Comparison of ENCODE assay signal across 1 cellular context in the genomic region with DNA sequence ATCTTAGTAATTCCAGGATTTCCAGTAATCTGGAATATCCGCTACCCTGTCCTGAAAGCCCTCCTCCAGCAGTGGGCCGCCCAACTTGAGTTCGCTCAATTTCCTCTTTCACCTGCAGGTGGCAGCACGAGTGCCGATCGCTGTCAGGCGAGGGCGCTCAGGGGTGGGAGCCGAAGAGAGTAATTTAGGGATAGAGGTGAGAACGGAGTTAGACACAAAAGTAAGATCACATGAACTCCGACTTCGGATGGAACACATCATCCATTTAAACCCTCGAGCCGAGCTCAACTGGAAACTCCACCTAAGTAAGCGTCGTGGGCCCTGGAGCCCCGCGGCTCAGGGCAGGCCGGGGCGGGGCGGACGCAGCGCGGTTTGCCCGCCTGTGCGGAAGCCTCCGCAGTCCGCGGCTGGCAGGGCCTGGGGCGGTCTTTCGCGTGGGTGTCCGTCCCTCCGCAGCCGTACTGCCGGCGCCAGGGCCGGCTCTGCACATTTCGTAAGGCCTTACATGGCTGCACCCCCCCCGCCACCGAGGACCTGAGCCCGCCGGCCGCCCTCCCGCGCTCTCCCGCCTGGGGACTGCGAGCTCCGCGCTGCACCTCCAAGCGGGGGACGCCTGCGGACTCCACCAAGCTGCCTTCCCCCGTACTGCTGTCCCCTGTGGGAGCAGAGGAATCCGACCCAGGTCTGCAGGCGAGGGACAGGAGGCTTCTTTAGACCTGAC.
A peak's percentile ranks its signal among the peaks of the same experiment; 100 is the strongest.
TF ChIP-seq lines count a peak whose summit lies in the region.

No MANE protein-coding gene starts in this region.

TF ChIP-seq in HCT116, 20 proteins besides CTCF, POLR2A, EP300 and RAD21 (continued from another document):
- no peak for TF ChIP-seq REST (IDR thresholded peaks at IDR 0.05; ENCODE audit: low read depth)
- no peak for TF ChIP-seq CEBPB (IDR thresholded peaks at IDR 0.05; ENCODE audit: low read depth)
- TF ChIP-seq EGR1 (IDR thresholded peaks at IDR 0.05; ENCODE audit: low read depth), result peak; percentile 64
- peak; percentile 13; the same call in 1 of the 2 replicates for TF ChIP-seq POLR2AphosphoS5 (IDR thresholded peaks at IDR 0.05; ENCODE audit: low read depth, low read length)
- TF ChIP-seq JUND (IDR thresholded peaks at IDR 0.05), result no peak
- no peak for TF ChIP-seq SRF (IDR thresholded peaks at IDR 0.05; ENCODE audit: low read depth)
- peak; percentile 55; the same call in 1 of the 2 replicates for TF ChIP-seq CBX3 (IDR thresholded peaks at IDR 0.05; ENCODE audit: low read depth)
- TF ChIP-seq EZH2phosphoT487 (IDR thresholded peaks at IDR 0.05; ENCODE audit: borderline replicate concordance), result no peak
